Comparison of ENCODE assay signal across 21 cellular contexts in the genomic region with DNA sequence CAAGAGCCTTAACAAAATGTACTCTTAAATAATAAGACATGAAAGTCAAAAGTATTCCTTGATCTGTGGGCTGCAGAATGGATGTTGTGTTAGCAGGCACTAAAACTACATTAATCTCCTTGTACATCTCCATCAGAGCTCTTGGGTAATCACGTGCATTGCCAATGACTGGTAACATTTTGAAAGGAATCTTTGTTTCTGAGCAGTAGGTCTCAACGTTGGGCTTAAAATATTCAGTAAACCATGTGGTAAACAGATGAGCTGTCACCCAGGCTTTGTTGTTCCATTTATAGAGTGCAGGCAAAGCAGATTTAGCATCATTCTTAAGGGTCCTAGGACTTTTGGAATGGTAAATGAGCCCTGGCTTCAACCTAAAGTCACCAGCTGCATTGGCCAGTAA.
"Had no signal": no experiment of that assay in that cellular context is flagged by ENCODE, and none has a peak within 500 bp of the region (broad histone marks: within the 10 kb centered on the region; RNA-seq: fewer than 3 reads in every experiment).

No MANE protein-coding gene starts in this region.

- H3K36me3 ChIP-seq: esophagus muscularis mucosa, gastrocnemius medialis, heart right ventricle, left lung, lower lobe of right lung had no signal

- H3K4me1 Mint-ChIP-seq: naive B cell; naive thymus-derived CD8-positive, alpha-beta T cell had no signal

- H3K27ac Mint-ChIP-seq: mesothelial cell of epicardium; naive B cell; naive thymus-derived CD8-positive, alpha-beta T cell had no signal

- H3K4me1 ChIP-seq: foreskin keratinocyte, left lung, lower lobe of right lung had no signal

- H3K4me3 Mint-ChIP-seq: mesothelial cell of epicardium; naive B cell; naive thymus-derived CD8-positive, alpha-beta T cell had no signal

- H3K36me3 Mint-ChIP-seq: naive B cell; naive thymus-derived CD8-positive, alpha-beta T cell had no signal

- H3K27ac ChIP-seq: coronary artery, dorsolateral prefrontal cortex, esophagus muscularis mucosa, foreskin keratinocyte, gastrocnemius medialis, heart right ventricle, left lung, lower lobe of right lung had no signal

- ATAC-seq: foreskin keratinocyte; gastrocnemius medialis; heart right ventricle; left cardiac atrium; left lung; left ventricle myocardium superior; lower lobe of right lung; mucosa of descending colon; naive thymus-derived CD8-positive, alpha-beta T cell had no signal

- H3K27me3 ChIP-seq: dorsolateral prefrontal cortex, esophagus muscularis mucosa, gastrocnemius medialis had no signal

- H3K4me3 ChIP-seq: coronary artery, dorsolateral prefrontal cortex, esophagus muscularis mucosa, gastrocnemius medialis, heart right ventricle, left lung, lower lobe of right lung, mucosa of descending colon had no signal

- DNase-seq: dermis blood vessel endothelial cell; dorsolateral prefrontal cortex; effector CD4-positive, alpha-beta T cell; effector memory CD4-positive, alpha-beta T cell; foreskin keratinocyte; gastrocnemius medialis; glutamatergic neuron; head of caudate nucleus; heart right ventricle; hippocampal formation; left cardiac atrium; left lung; left ventricle myocardium superior; lower lobe of right lung; mesenchymal stem cell; mucosa of descending colon; naive B cell; naive thymus-derived CD8-positive, alpha-beta T cell had no signal

- H3K9me3 ChIP-seq: esophagus muscularis mucosa, gastrocnemius medialis, left lung, lower lobe of right lung, mucosa of descending colon had no signal
